In genomic region chr16:71288890-71289731, GRCh38 we compare ENCODE assay signal across 8 cellular contexts. TPM values are rescaled to one million over a fixed set of nuclear protein-coding genes. Genes with fewer than 3 reads are reported as not detected.
A peak's percentile ranks its signal among the peaks of the same experiment; 100 is the strongest.
DNase-seq lines count a peak whose midpoint lies in the region; TF ChIP-seq lines count a peak whose summit lies in the region.

Gene CMTR2, minus strand, starts transcription at chr16:71289402. Its CDS starts 3,482 bp downstream, at chr16:71285920.

- 0 to 2% (median 0%) methylated on average over 26 to 60 of the region's 60 CpGs for WGBS in stomach, 5 donors

- H3K4me2 ChIP-seq in neural cell (ENCODE audit: low read length), result peak within 1 kb of the TSS; percentile 98

- no peaks in the 10 kb centered on the region for H4K20me1 ChIP-seq in neural cell (ENCODE audit: insufficient read depth)

- TF ChIP-seq EP300 in neural cell (conservative IDR thresholded peaks at IDR 0.05; ENCODE audit: poor library complexity, severe bottlenecking), result peak; percentile 54
- TF ChIP-seq EP300 in stomach (IDR thresholded peaks at IDR 0.05), result no peak

- H3F3A ChIP-seq in neural cell (ENCODE audit: insufficient read depth, low read length, poor library complexity, severe bottlenecking), result no peaks in the 10 kb centered on the region

- TF ChIP-seq CTCF in neural cell (IDR thresholded peaks at IDR 0.05; ENCODE audit: poor library complexity, severe bottlenecking) (peak; percentile 44), stomach (IDR thresholded peaks at IDR 0.05) (peak in 1 of 7 experiments; percentile 7)

- no peaks in the 10 kb centered on the region for H3K27me3 ChIP-seq in H7 (ENCODE audit: control insufficient read depth, insufficient read depth, low read length)
- no peaks in the 10 kb centered on the region for H3K27me3 ChIP-seq in neural cell (ENCODE audit: insufficient read depth, low read depth, low read length)
- H3K27me3 ChIP-seq in stomach, result peaks cover 0 to 15% (median 0%) of the 10 kb centered on the region in 3 donors

- DNase-seq in ELF-1 (ENCODE audit: low read depth, low spot score) (peak; percentile 99), H7 (peak; percentile 95), M059J (ENCODE audit: low read depth) (peak; percentile 97), SHP77 (lab: John Stamatoyannopoulos, UW) (peak; percentile 96 to 98), fibroblast of the conjunctiva (ENCODE audit: low read depth) (peak; percentile 96), stomach (peak; percentile 96)
- peak; percentile 96 for DNase-seq in activated effector memory CD4-positive, alpha-beta T cell treated with anti-CD3 and anti-CD28 coated beads, Interleukin-2, amount 50 U/mL, for 16 hours

- TF ChIP-seq POLR2A in stomach (IDR thresholded peaks at IDR 0.05), result peak in 1 of 4 donors; percentile 67

- intact Hi-C loops in stomach (cut with DNase I; ENCODE audit: low total_unique reads), result no loop called here

- H3K4me3 ChIP-seq in H7 (ENCODE audit: insufficient read depth, low read depth, low read length) (peak within 1 kb of the TSS; percentile 84), neural cell (ENCODE audit: low read length) (peak within 1 kb of the TSS; percentile 92), stomach (peak within 1 kb of the TSS; percentile 66 to 78 (median 74))

- peaks cover 17% of the 10 kb centered on the region for H3K79me2 ChIP-seq in neural cell (replicated peaks; ENCODE audit: insufficient read depth, low read length)

- H3K9me3 ChIP-seq in neural cell (ENCODE audit: low read length), result no peaks in the 10 kb centered on the region
- no peaks in the 10 kb centered on the region for H3K9me3 ChIP-seq in stomach

- H3K4me1 ChIP-seq in stomach, result peaks cover 0 to 24% (median 19%) of the 10 kb centered on the region in 4 donors

- H2AFZ ChIP-seq in neural cell (ENCODE audit: low read depth, low read length), result peak within 1 kb of the TSS; percentile 90

- peak within 1 kb of the TSS; percentile 87 for H3K9ac ChIP-seq in neural cell (ENCODE audit: low read length)

- H3K9me2 ChIP-seq in neural cell (ENCODE audit: insufficient read depth, low read length), result no peaks in the 10 kb centered on the region

- peak; percentile 58 for TF ChIP-seq RAD21 in neural cell (conservative IDR thresholded peaks at IDR 0.05)

- H3K27ac ChIP-seq in neural cell (ENCODE audit: low read length), result peak within 1 kb of the TSS; percentile 84
- peak within 1 kb of the TSS; percentile 84 to 97 (median 94) for H3K27ac ChIP-seq in stomach

- peaks cover 5% of the 10 kb centered on the region for H3K36me3 ChIP-seq in H7 (replicated peaks; ENCODE audit: control insufficient read depth, insufficient read depth, low read length)
- H3K36me3 ChIP-seq in neural cell (ENCODE audit: insufficient read depth, low read length), result peaks cover 8% of the 10 kb centered on the region
- peaks cover 9 to 34% (median 27%) of the 10 kb centered on the region in 4 donors for H3K36me3 ChIP-seq in stomach

TF ChIP-seq in neural cell, 6 proteins besides CTCF, POLR2A, EP300 and RAD21:
- TF ChIP-seq REST (IDR thresholded peaks at IDR 0.05; ENCODE audit: borderline replicate concordance) (peak; percentile 55), SMC3 (conservative IDR thresholded peaks at IDR 0.05; ENCODE audit: poor library complexity) (peak; percentile 65), POLR2AphosphoS5 (IDR thresholded peaks at IDR 0.05) (peak; percentile 91), EZH2 (IDR thresholded peaks at IDR 0.05; ENCODE audit: borderline replicate concordance, insufficient read depth, low read length, poor library complexity, severe bottlenecking) (no peak), MXI1 (conservative IDR thresholded peaks at IDR 0.05; ENCODE audit: poor library complexity, severe bottlenecking) (peak; percentile 88), TAF1 (IDR thresholded peaks at IDR 0.05; ENCODE audit: low read depth) (peak; percentile 82)

RNA-seq across cellular contexts. Expression of gene CMTR2, which starts in this region (rescaled TPM):
- 19.8 and 25.0 TPM in 2 replicates for total RNA-seq in H7 (2014; rRNA removed; shearing (Covaris generic))
- total RNA-seq in M059J (2014; rRNA removed; shearing (Covaris generic)), result 21.3 and 33.8 TPM in 2 replicates
- 46.9 and 48.1 TPM in 2 replicates for polyA plus RNA-seq in neural cell
- polyA minus RNA-seq in neural cell, result 67.9 and 76.3 TPM in 2 replicates
- 10 to 100 TPM in 3 of 5 donors, 1 to 10 TPM in 2; 1.4 to 29.6 (median 15.4) TPM for total RNA-seq in stomach
- polyA plus RNA-seq in stomach, result 1 to 10 TPM; 3.4 to 6.5 (median 4.7) TPM

Comparison
In these comparisons a context has a peak if more than half of its experiments do, and no peak if none do; other contexts are left out.
1. Peak in every context shown above with its lines: DNase-seq, H3K4me3 ChIP-seq and H3K27ac ChIP-seq.